19 cellular contexts compared by ENCODE assay signal in the genomic region with DNA sequence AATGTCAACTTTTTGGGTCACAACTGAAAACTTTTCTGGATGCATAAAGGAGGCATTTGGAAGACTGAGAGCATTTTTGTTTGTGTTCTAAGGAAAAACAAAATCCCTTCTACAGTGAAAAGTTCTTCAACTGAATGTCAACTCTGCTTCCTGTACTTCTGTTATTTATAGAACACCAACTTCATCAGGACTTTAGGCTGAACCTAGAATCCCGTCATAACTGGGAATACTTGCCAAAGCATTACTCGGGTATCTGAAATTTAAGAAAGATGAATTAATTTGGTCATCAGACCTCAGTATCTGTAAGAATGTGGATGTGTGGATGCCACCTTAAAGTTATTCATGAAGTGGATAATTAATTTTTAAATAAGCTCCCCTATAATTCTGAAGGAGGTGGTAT.
DNase-seq lines count a peak whose midpoint lies in the region; ATAC-seq and TF ChIP-seq lines count a peak whose summit lies in the region.
"Had no signal": no experiment of that assay in that cellular context is flagged by ENCODE, and none has a peak within 500 bp of the region (broad histone marks: within the 10 kb centered on the region; RNA-seq: fewer than 3 reads in every experiment).

No MANE protein-coding gene starts in this region.

- H3K4me3 ChIP-seq in fibroblast of pulmonary artery (replicated peaks; ENCODE audit: low read depth, low read length) = no peak overlapping the region
- H3K4me3 ChIP-seq: skin epidermis had no signal

- H3K36me3 Mint-ChIP-seq in osteocyte (ENCODE audit: unreplicated experiment) = peaks cover 61% of the 10 kb centered on the region

- TF ChIP-seq CTCF in fibroblast of pulmonary artery (IDR thresholded peaks at IDR 0.05; ENCODE audit: low read length, missing control alignments) (no peak), osteocyte (IDR thresholded peaks at IDR 0.05) (no peak)

- no peaks in the 10 kb centered on the region for H3K27me3 Mint-ChIP-seq in osteocyte (ENCODE audit: unreplicated experiment)
- H3K27me3 Mint-ChIP-seq: brain had no signal

- peaks cover 81% of the 10 kb centered on the region for H3K4me1 Mint-ChIP-seq in osteocyte (ENCODE audit: unreplicated experiment)

- peak overlapping the region; percentile 24 for H3K4me3 Mint-ChIP-seq in osteocyte (ENCODE audit: unreplicated experiment)
- H3K4me3 Mint-ChIP-seq: brain had no signal

- ATAC-seq in HG02938 (IDR thresholded peaks at IDR 0.05; ENCODE audit: unreplicated experiment) = no peak
- ATAC-seq: HepG2 had no signal

- no peaks in the 10 kb centered on the region for H3K9me3 Mint-ChIP-seq in osteocyte (ENCODE audit: unreplicated experiment)
- H3K9me3 Mint-ChIP-seq: brain had no signal

- DNase-seq in EL (peak; percentile 29), amniotic stem cell (lab: John Stamatoyannopoulos, UW) (peak; percentile 12), fibroblast of pulmonary artery (ENCODE audit: low read depth) (peak; percentile 76), osteocyte (ENCODE audit: extremely low spot score, unreplicated experiment) (no peak), SKM-1 (lab: John Stamatoyannopoulos, UW; ENCODE audit: unreplicated experiment) (no peak), globus pallidus (ENCODE audit: low spot score) (no peak), NCI-H2171 treated with DMSO at 0.1 percent for 48 hours (lab: John Stamatoyannopoulos, UW) (no peak)
- DNase-seq: activated gamma-delta T cell treated with Interleukin-2 at 50 U/mL for 16 hours; effector memory CD4-positive, alpha-beta T cell; GDM1; midbrain; NCI-H82; occipital lobe; RPMI8226; T-helper 1 cell had no signal

- peak overlapping the region; percentile 87 for H3K27ac Mint-ChIP-seq in osteocyte (ENCODE audit: unreplicated experiment)

Comparison
In these comparisons a context has a peak if more than half of its experiments do, and no peak if none do; other contexts are left out.
1. DNase-seq: peak in EL (single experiment), amniotic stem cell (single experiment) and fibroblast of pulmonary artery (single experiment); none in osteocyte (single experiment), SKM-1 (single experiment), globus pallidus (single experiment) and NCI-H2171 treated with DMSO at 0.1 percent for 48 hours (single experiment).